Comparison of ENCODE assay signal across 16 cellular contexts in the genomic region with DNA sequence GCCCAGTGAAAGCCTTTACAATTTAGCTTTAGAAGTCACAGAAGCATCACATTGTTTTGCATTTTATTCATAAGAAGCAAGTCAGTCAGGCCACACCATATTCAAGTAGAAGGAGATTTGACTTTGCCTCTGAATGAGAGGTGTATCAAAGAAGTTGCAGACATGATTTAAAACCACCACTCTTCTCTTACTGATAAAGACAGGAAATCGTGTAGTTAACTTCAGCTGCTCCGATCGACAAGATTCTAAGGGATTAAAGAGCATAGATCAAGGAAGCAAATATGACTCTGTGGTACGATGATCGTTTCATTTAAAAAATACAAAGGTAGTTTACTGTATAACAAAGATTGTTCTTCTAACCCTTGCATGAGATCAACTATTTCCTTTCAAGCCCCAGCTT.
"Had no signal": no experiment of that assay in that cellular context is flagged by ENCODE, and none has a peak within 500 bp of the region (broad histone marks: within the 10 kb centered on the region; RNA-seq: fewer than 3 reads in every experiment).

No MANE protein-coding gene starts in this region.

- H3K4me3 ChIP-seq: adrenal gland, SK-N-MC, tibial artery had no signal

- H3K27ac Mint-ChIP-seq: activated T-helper 1 cell treated with anti-CD3 and anti-CD28 coated beads, Interleukin-12 subunit alpha, Interleukin-12 subunit beta, Interleukin-2, Interleukin-4 antibody, amounts not matched to agents 30 ng/mL and 10 ng/mL and 1 ng/mL, durations not matched to agents 14 hours and 24 hours and 36 hours; natural killer cell treated with Interleukin-12 subunit alpha and Interleukin-12 subunit beta and Interleukin-15 and Interleukin-18, amount 100 ng/mL, for 72 hours had no signal

- H3K36me3 ChIP-seq: adrenal gland, tibial artery had no signal

- DNase-seq: activated CD4-positive, alpha-beta T cell treated with anti-CD3 and anti-CD28 coated beads, Interleukin-2, amount 50 U/mL, for 4 hours; activated gamma-delta T cell treated with Interleukin-2 at 50 U/mL for 16 hours; adrenal gland; cerebellar nuclear complex; cortex of kidney; erythroblast; foreskin melanocyte; glutamatergic neuron; hippocampal formation; left cardiac atrium; mesenchymal stem cell; substantia nigra; tibial artery had no signal

- H3K4me3 Mint-ChIP-seq: activated T-helper 1 cell treated with anti-CD3 and anti-CD28 coated beads, Interleukin-12 subunit alpha, Interleukin-12 subunit beta, Interleukin-2, Interleukin-4 antibody, amounts not matched to agents 30 ng/mL and 10 ng/mL and 1 ng/mL, durations not matched to agents 14 hours and 24 hours and 36 hours; natural killer cell treated with Interleukin-12 subunit alpha and Interleukin-12 subunit beta and Interleukin-15 and Interleukin-18, amount 100 ng/mL, for 72 hours had no signal

- H3K36me3 Mint-ChIP-seq: natural killer cell treated with Interleukin-12 subunit alpha and Interleukin-12 subunit beta and Interleukin-15 and Interleukin-18, amount 100 ng/mL, for 72 hours had no signal

- H3K27ac ChIP-seq: adrenal gland, SK-N-MC, tibial artery had no signal

- H3K4me1 ChIP-seq: adrenal gland, tibial artery had no signal

- H3K9me3 ChIP-seq: adrenal gland, tibial artery had no signal

- H3K9me3 Mint-ChIP-seq: activated T-helper 1 cell treated with anti-CD3 and anti-CD28 coated beads, Interleukin-12 subunit alpha, Interleukin-12 subunit beta, Interleukin-2, Interleukin-4 antibody, amounts not matched to agents 30 ng/mL and 10 ng/mL and 1 ng/mL, durations not matched to agents 14 hours and 24 hours and 36 hours; natural killer cell treated with Interleukin-12 subunit alpha and Interleukin-12 subunit beta and Interleukin-15 and Interleukin-18, amount 100 ng/mL, for 72 hours had no signal

- H3K27me3 ChIP-seq: adrenal gland, tibial artery had no signal

- ATAC-seq: left cardiac atrium; natural killer cell treated with Interleukin-12 subunit alpha and Interleukin-12 subunit beta and Interleukin-15 and Interleukin-18, amount 100 ng/mL, for 72 hours had no signal
